In genomic region chr2:63840081-63840784, GRCh38 we compare ENCODE assay signal across 8 cellular contexts. TPM values are rescaled to one million over a fixed set of nuclear protein-coding genes. Genes with fewer than 3 reads are reported as not detected.
DNase-seq lines count a peak whose midpoint lies in the region; ATAC-seq and TF ChIP-seq lines count a peak whose summit lies in the region.

No MANE protein-coding gene starts in this region.

- 10 to 12% (median 11%) methylated on average over 20 to 24 of the region's 24 CpGs for WGBS in spleen, 5 donors

- DNase-seq in NCI-H1105 treated with DMSO at 0.1 percent for 48 hours (lab: John Stamatoyannopoulos, UW) (peak; percentile 61), NCI-H1105 (lab: John Stamatoyannopoulos, UW) (no peak), iPS DF 19.7 (ENCODE audit: low read depth, low spot score) (peak; percentile 74), spleen (peak; percentile 75), erythroblast (lab: John Stamatoyannopoulos, UW) (no peak)
- no peak for DNase-seq in activated naive CD4-positive, alpha-beta T cell treated with anti-CD3 and anti-CD28 coated beads, Interleukin-2, amount 50 U/mL, for 72 hours (ENCODE audit: low spot score in 2 of 2)

- H3K27ac ChIP-seq in HUES48 (ENCODE audit: low read depth, low read length) (peak overlapping the region; percentile 100), spleen (peak overlapping the region; percentile 91 to 99 (median 99))

- H3K27me3 ChIP-seq in HUES48 (ENCODE audit: control insufficient read depth, insufficient read depth, low read length) (no peaks in the 10 kb centered on the region), spleen (replicated peaks in 1 of 7) (no peaks in the 10 kb centered on the region)

- H3K36me3 Mint-ChIP-seq in activated naive CD4-positive, alpha-beta T cell treated with anti-CD3 and anti-CD28 coated beads, Interleukin-2, amount 50 U/mL, for 72 hours, result peaks cover 12 to 21% of the 10 kb centered on the region in 2 donors

- no peak for TF ChIP-seq POLR2A in spleen (IDR thresholded peaks at IDR 0.05)
- no peak for TF ChIP-seq POLR2A in erythroblast (IDR thresholded peaks at IDR 0.05; ENCODE audit: low read length)

- peak overlapping the region; percentile 63 for H3K9ac ChIP-seq in HUES48 (ENCODE audit: low read depth, low read length)

- no peaks in the 10 kb centered on the region for H3K9me3 Mint-ChIP-seq in activated naive CD4-positive, alpha-beta T cell treated with anti-CD3 and anti-CD28 coated beads, Interleukin-2, amount 50 U/mL, for 72 hours

- peak; percentile 34 for ATAC-seq in GM21526 (IDR thresholded peaks at IDR 0.05; ENCODE audit: low FRiP score, unreplicated experiment)
- ATAC-seq in activated naive CD4-positive, alpha-beta T cell treated with anti-CD3 and anti-CD28 coated beads, Interleukin-2, amount 50 U/mL, for 72 hours, result peak; percentile 12 to 35

- H3K4me1 ChIP-seq in HUES48 (ENCODE audit: control insufficient read depth, insufficient read depth, low read length) (peaks cover 7% of the 10 kb centered on the region; the same call in 1 of the 2 replicates), spleen (peaks cover 10 to 44% (median 35%) of the 10 kb centered on the region in 6 donors)

- peak overlapping the region; percentile 99 to 100 for H3K27ac Mint-ChIP-seq in activated naive CD4-positive, alpha-beta T cell treated with anti-CD3 and anti-CD28 coated beads, Interleukin-2, amount 50 U/mL, for 72 hours

- TF ChIP-seq CTCF in spleen (IDR thresholded peaks at IDR 0.05 in 8 of 11, conservative IDR thresholded peaks at IDR 0.05 in 3 of 11), result peak in 1 of 11 experiments; percentile 11

- H3K9me3 ChIP-seq in HUES48 (ENCODE audit: control insufficient read depth, insufficient read depth, low read length) (no peaks in the 10 kb centered on the region), spleen (no peaks in the 10 kb centered on the region)

- intact Hi-C loops in spleen (cut with DNase I; ENCODE audit: low total_unique reads), result no loop called here

- H3K36me3 ChIP-seq in HUES48 (ENCODE audit: control insufficient read depth, insufficient read depth, low read length) (peaks cover 18% of the 10 kb centered on the region), spleen (no peaks in the 10 kb centered on the region)

- H3K4me3 ChIP-seq in HUES48 (ENCODE audit: low read depth, low read length) (peak overlapping the region; percentile 83), spleen (peak overlapping the region; percentile 77 to 94 (median 92))

RNA-seq across cellular contexts. Expression of gene UGP2, which starts 1.5 kb away (rescaled TPM):
- 100 to 1,000 TPM in 1 of 2 donors, 10 to 100 TPM in 1; 97.2 to 100 TPM for total RNA-seq in activated naive CD4-positive, alpha-beta T cell treated with anti-CD3 and anti-CD28 coated beads, Interleukin-2, amount 50 U/mL, for 72 hours
- 100 to 1,000 TPM in 2 of 7 donors, 10 to 100 TPM in 5; 70.5 to 106 (median 91.2) TPM for total RNA-seq in spleen
- 10 to 100 TPM; 46.3 to 63.2 (median 61.0) TPM for polyA plus RNA-seq in spleen

Comparison
In these comparisons a context has a peak if more than half of its experiments do, and no peak if none do; other contexts are left out.
1. DNase-seq: peak in NCI-H1105 treated with DMSO at 0.1 percent for 48 hours (single experiment), iPS DF 19.7 (single experiment) and spleen (single experiment); none in NCI-H1105 (single experiment), activated naive CD4-positive, alpha-beta T cell treated with anti-CD3 and anti-CD28 coated beads, Interleukin-2, amount 50 U/mL, for 72 hours (0 of 2) and erythroblast (0 of 2).